Comparison of ENCODE assay signal across 8 cellular contexts in the genomic region with DNA sequence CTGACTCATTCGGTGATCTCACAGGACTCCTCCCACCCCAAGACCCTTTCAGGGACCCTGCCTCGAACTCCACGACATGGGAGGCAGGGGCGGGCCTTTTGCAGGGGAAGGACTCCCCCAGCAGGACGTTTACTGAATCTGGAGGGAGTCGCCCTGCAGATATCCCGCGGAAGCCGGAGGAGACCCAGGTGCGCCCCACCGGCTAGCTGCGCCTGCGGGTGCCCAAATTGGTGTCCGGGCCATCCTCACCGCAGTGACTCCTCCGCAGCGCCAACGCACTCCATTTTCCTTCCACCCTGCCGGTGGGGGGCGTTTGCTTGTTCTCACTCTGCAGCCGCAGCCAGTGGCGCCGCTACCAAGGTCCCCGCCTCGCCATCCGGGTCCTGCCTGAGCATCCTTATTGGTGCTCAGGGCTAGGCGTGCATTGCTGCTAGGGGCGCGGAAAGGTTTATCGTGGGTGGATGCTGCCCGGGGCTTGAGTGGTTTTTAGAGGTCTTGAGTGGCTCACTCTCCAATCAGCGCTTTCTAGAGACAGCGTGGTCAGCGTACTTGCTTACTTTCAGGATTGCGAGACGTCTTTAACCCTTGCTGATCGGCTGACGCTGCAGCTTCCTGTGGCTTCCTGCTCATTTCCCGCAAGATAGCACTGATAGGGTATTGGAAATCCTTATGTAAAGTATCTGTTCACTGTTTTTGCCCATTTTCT.
DNase-seq lines count a peak whose midpoint lies in the region; ATAC-seq and TF ChIP-seq lines count a peak whose summit lies in the region.

No MANE protein-coding gene starts in this region.

- POLR2A ChIA-PET in CD4-positive, alpha-beta T cell (lab: Charles Lee): no interaction called here

- H3K4me1 Mint-ChIP-seq in CD4-positive, alpha-beta T cell (ENCODE audit: low read depth): peaks cover 14% of the 10 kb centered on the region

- CTCF ChIA-PET in CD4-positive, alpha-beta T cell (lab: Charles Lee): no interaction called here

- H3K27me3 Mint-ChIP-seq in CD4-positive, alpha-beta T cell: peaks cover 26% of the 10 kb centered on the region

- DNase-seq in CD4-positive, alpha-beta T cell: peak; percentile 56 to 77 (median 66)
- DNase-seq in RPMI7951 (ENCODE audit: low read depth): peak; percentile 93
- peak; percentile 72 for DNase-seq in activated gamma-delta T cell treated with Interleukin-2 at 50 U/mL for 16 hours
- DNase-seq in foreskin keratinocyte: peak in 1 of 2 donors; percentile 58
- peak; percentile 66 for DNase-seq in neuronal stem cell (ENCODE audit: low spot score)
- peak; percentile 47 for DNase-seq in stromal cell of bone marrow (ENCODE audit: low read depth)

- ATAC-seq in CD4-positive, alpha-beta T cell (ENCODE audit: poor library complexity): peak; percentile 98
- ATAC-seq in GM19438 (IDR thresholded peaks at IDR 0.05; ENCODE audit: low read depth, unreplicated experiment) (peak; percentile 94), HG03521 (IDR thresholded peaks at IDR 0.05; ENCODE audit: unreplicated experiment) (peak; percentile 94), foreskin keratinocyte (peak; percentile 84)

- H3K27me3 ChIP-seq in CD4-positive, alpha-beta T cell (ENCODE audit: control insufficient read depth, insufficient read depth, low read length): peaks cover 5% of the 10 kb centered on the region
- H3K27me3 ChIP-seq in foreskin keratinocyte (no peaks in the 10 kb centered on the region), neuronal stem cell (ENCODE audit: control insufficient read depth in 3 of 3, insufficient read depth in 3 of 3, low read depth in 1 of 3, low read length in 3 of 3) (peaks cover 0 to 10% (median 0%) of the 10 kb centered on the region in 3 experiments)

- peak overlapping the region; percentile 53 for H4K8ac ChIP-seq in neuronal stem cell (ENCODE audit: low read depth, low read length)

- H3K4me2 ChIP-seq in neuronal stem cell (ENCODE audit: insufficient read depth, low read length, poor library complexity, severe bottlenecking): peak overlapping the region; percentile 84

- intact Hi-C loops in CD4-positive, alpha-beta T cell (cut with DNase I, micrococcal nuclease): no loop called here

- peak overlapping the region; percentile 97 for H3K18ac ChIP-seq in neuronal stem cell (ENCODE audit: low read length)

- H3K9ac ChIP-seq in neuronal stem cell (ENCODE audit: low read depth, low read length, poor library complexity): peak overlapping the region; percentile 90

- peak overlapping the region; percentile 96 for H2BK15ac ChIP-seq in neuronal stem cell (ENCODE audit: low read length)

- H3K4me3 Mint-ChIP-seq in CD4-positive, alpha-beta T cell: peak overlapping the region; percentile 92

- WGBS in neuronal stem cell (ENCODE audit: extremely low coverage in 2 of 2, insufficient read length in 2 of 2, insufficient replicate concordance in 1 of 2), 2 donors: no CpG with 5 or more reads among the region's 39 CpGs

- peak; percentile 14 for TF ChIP-seq CTCF in CD4-positive, alpha-beta T cell (IDR thresholded peaks at IDR 0.05)
- TF ChIP-seq CTCF in foreskin keratinocyte (conservative IDR thresholded peaks at IDR 0.05): peak; percentile 61

- H3K4me1 ChIP-seq in foreskin keratinocyte (no peaks in the 10 kb centered on the region), neuronal stem cell (ENCODE audit: control insufficient read depth in 2 of 2, insufficient read depth in 1 of 2, low read depth in 1 of 2, low read length in 2 of 2) (peaks cover 2 to 9% of the 10 kb centered on the region in 2 donors)

- no peaks in the 10 kb centered on the region for H3K36me3 Mint-ChIP-seq in CD4-positive, alpha-beta T cell (ENCODE audit: low read depth)

- H2BK12ac ChIP-seq in neuronal stem cell (ENCODE audit: low read length): no peak overlapping the region

- H3K9me3 ChIP-seq in CD4-positive, alpha-beta T cell (ENCODE audit: control insufficient read depth, low read length): no peaks in the 10 kb centered on the region
- no peaks in the 10 kb centered on the region for H3K9me3 ChIP-seq in neuronal stem cell (replicated peaks in 1 of 2; ENCODE audit: control insufficient read depth in 2 of 2, insufficient read depth in 1 of 2, low read depth in 1 of 2, low read length in 2 of 2)

- H3K4me3 ChIP-seq in neuronal stem cell (ENCODE audit: low read length in 2 of 2): peak overlapping the region; percentile 51 to 82

- no peak overlapping the region for H2AK5ac ChIP-seq in neuronal stem cell (ENCODE audit: low read depth, low read length)

- no peaks in the 10 kb centered on the region for H3K9me3 Mint-ChIP-seq in CD4-positive, alpha-beta T cell

- no peaks in the 10 kb centered on the region for H3K79me1 ChIP-seq in neuronal stem cell (ENCODE audit: low read depth, low read length)

- H3K14ac ChIP-seq in neuronal stem cell (ENCODE audit: low read length): peak overlapping the region; percentile 85

- no peak overlapping the region for H3K27ac ChIP-seq in CD4-positive, alpha-beta T cell (ENCODE audit: low read depth, low read length)
- H3K27ac ChIP-seq in foreskin keratinocyte: no peak overlapping the region
- H3K27ac ChIP-seq in neuronal stem cell (replicated peaks; ENCODE audit: low read length): no peak overlapping the region

- H2AFZ ChIP-seq in neuronal stem cell (ENCODE audit: low read length): peak overlapping the region; percentile 95

- no peak overlapping the region for H2BK5ac ChIP-seq in neuronal stem cell (ENCODE audit: low read length)

- peak overlapping the region; percentile 49 for H3K23ac ChIP-seq in neuronal stem cell (ENCODE audit: low read depth, low read length, poor library complexity)

- H4K91ac ChIP-seq in neuronal stem cell (ENCODE audit: low read depth, low read length, poor library complexity): no peak overlapping the region

- no peak overlapping the region for H3K4ac ChIP-seq in neuronal stem cell (ENCODE audit: low read length)

- peak overlapping the region; percentile 70 for H3K27ac Mint-ChIP-seq in CD4-positive, alpha-beta T cell

- peak overlapping the region; percentile 89 for H2BK120ac ChIP-seq in neuronal stem cell (ENCODE audit: low read depth, low read length)

- no peaks in the 10 kb centered on the region for H3K36me3 ChIP-seq in neuronal stem cell (replicated peaks in 1 of 2; ENCODE audit: control insufficient read depth in 2 of 2, insufficient read depth in 2 of 2, low read length in 2 of 2)
